ENCODE assay signal across 2 cellular contexts in the genomic region with DNA sequence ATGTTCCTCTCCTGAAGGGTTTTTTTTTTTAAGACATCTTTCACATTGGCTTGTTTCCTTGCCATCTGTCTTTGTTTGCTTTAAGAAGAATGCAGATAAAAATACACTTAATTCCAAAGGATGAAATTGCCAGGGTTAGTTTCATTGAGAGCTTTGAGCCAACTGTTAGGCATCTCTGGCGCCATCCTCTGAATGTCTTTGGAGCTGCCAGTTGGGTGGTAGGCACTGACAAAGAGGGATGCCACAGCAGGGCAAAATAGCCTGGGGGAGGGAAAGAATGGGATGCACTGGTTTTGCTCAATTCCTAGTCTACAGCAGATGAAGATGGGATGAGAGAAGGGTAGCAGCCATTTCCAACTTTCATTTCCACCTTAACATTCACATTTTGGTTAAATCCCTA.
A peak's percentile ranks its signal among the peaks of the same experiment; 100 is the strongest.
TF ChIP-seq lines count a peak whose summit lies in the region.

No MANE protein-coding gene starts in this region.

TF ChIP-seq in GM23338, 12 proteins besides CTCF, POLR2A, EP300 and RAD21:
- TF ChIP-seq POLR2AphosphoS5 (IDR thresholded peaks at IDR 0.05; ENCODE audit: low read depth): no peak
- TF ChIP-seq STAT1 (IDR thresholded peaks at IDR 0.05; ENCODE audit: unreplicated experiment): no peak
- no peak for TF ChIP-seq ZNF114 (CRISPR knock-in tag; IDR thresholded peaks at IDR 0.05)
- TF ChIP-seq, protein P1, sequence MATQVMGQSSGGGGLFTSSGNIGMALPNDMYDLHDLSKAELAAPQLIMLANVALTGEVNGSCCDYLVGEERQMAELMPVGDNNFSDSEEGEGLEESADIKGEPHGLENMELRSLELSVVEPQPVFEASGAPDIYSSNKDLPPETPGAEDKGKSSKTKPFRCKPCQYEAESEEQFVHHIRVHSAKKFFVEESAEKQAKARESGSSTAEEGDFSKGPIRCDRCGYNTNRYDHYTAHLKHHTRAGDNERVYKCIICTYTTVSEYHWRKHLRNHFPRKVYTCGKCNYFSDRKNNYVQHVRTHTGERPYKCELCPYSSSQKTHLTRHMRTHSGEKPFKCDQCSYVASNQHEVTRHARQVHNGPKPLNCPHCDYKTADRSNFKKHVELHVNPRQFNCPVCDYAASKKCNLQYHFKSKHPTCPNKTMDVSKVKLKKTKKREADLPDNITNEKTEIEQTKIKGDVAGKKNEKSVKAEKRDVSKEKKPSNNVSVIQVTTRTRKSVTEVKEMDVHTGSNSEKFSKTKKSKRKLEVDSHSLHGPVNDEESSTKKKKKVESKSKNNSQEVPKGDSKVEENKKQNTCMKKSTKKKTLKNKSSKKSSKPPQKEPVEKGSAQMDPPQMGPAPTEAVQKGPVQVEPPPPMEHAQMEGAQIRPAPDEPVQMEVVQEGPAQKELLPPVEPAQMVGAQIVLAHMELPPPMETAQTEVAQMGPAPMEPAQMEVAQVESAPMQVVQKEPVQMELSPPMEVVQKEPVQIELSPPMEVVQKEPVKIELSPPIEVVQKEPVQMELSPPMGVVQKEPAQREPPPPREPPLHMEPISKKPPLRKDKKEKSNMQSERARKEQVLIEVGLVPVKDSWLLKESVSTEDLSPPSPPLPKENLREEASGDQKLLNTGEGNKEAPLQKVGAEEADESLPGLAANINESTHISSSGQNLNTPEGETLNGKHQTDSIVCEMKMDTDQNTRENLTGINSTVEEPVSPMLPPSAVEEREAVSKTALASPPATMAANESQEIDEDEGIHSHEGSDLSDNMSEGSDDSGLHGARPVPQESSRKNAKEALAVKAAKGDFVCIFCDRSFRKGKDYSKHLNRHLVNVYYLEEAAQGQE (IDR thresholded peaks at IDR 0.05; ENCODE audit: unreplicated experiment): no peak
- TF ChIP-seq CREB1 (CRISPR knock-in tag; IDR thresholded peaks at IDR 0.05; ENCODE audit: low read depth): no peak

TF ChIP-seq in H1, 55 proteins besides CTCF, POLR2A, EP300 and RAD21:
- 0 out of 2 replicates have a peak, but pooled peaks have one; percentile 34 for TF ChIP-seq YY1 (IDR thresholded peaks at IDR 0.05; ENCODE audit: low read depth, low read length)
- TF ChIP-seq TAF7 (optimal IDR thresholded peaks at IDR 0.05; ENCODE audit: borderline replicate concordance, low read depth, low read length): no peak
- no peak for TF ChIP-seq KDM5A (IDR thresholded peaks at IDR 0.05; ENCODE audit: low read length)
- TF ChIP-seq SP2 (IDR thresholded peaks at IDR 0.05; ENCODE audit: low read length): no peak
- no peak for TF ChIP-seq KDM1A (IDR thresholded peaks at IDR 0.05; ENCODE audit: borderline replicate concordance, low read length)
- no peak for TF ChIP-seq ASH2L (IDR thresholded peaks at IDR 0.05; ENCODE audit: low read length)
- no peak for TF ChIP-seq SAP30 (IDR thresholded peaks at IDR 0.05; ENCODE audit: insufficient read depth, insufficient replicate concordance, low read length)
TF ChIP-seq in H1: peak in this region for 1.
